ENCODE assay signal across 17 cellular contexts in genomic region chr15:67792250-67792942, GRCh38. TPM values are rescaled to one million over a fixed set of nuclear protein-coding genes. Genes with fewer than 3 reads are reported as not detected.
DNase-seq lines count a peak whose midpoint lies in the region; ATAC-seq, FAIRE-seq and TF ChIP-seq lines count a peak whose summit lies in the region.
"Had no signal": no experiment of that assay in that cellular context is flagged by ENCODE, and none has a peak within 500 bp of the region (broad histone marks: within the 10 kb centered on the region; RNA-seq: fewer than 3 reads in every experiment).

No MANE protein-coding gene starts in this region.

- peak; percentile 42 for FAIRE-seq in HTR-8/SVneo (lab: Jason Lieb, UNC)
- FAIRE-seq: A549, H1 had no signal

- no peak overlapping the region for H3K4me3 ChIP-seq in heart left ventricle
- H3K4me3 ChIP-seq: A549, PC-9 had no signal

- TF ChIP-seq POLR2A in heart left ventricle (IDR thresholded peaks at IDR 0.05), result no peak

- in situ Hi-C loops in Caki2 (cut with HindIII; ENCODE audit: low pct_unique_long_range_greater_than_20kb, low sequenced_read_pairs), result no loop called here

- H3K27me3 ChIP-seq in heart left ventricle, result no peaks in the 10 kb centered on the region

- H3K27ac ChIP-seq in heart left ventricle, result no peak overlapping the region
- H3K27ac ChIP-seq: A549, PC-9 had no signal

- intact Hi-C loops in heart left ventricle (cut with DNase I), result no loop called here

- TF ChIP-seq CTCF in heart left ventricle (IDR thresholded peaks at IDR 0.05), result no peak

- peaks cover 0 to 11% (median under 1%) of the 10 kb centered on the region in 12 donors for H3K4me1 ChIP-seq in heart left ventricle
- H3K4me1 ChIP-seq: A549 had no signal

- 84 to 96% (median 92%) methylated on average over 8 of the region's 8 CpGs for WGBS in heart left ventricle, 4 donors

- peaks cover 0 to 21% (median 0%) of the 10 kb centered on the region in 12 donors for H3K9me3 ChIP-seq in heart left ventricle

- H3K36me3 ChIP-seq in heart left ventricle, result no peaks in the 10 kb centered on the region

- ATAC-seq in SK-N-SH treated with all-trans-retinoic acid at 6 μM for 48 hours (peak; percentile 79), heart left ventricle (no peak), HG02610 (IDR thresholded peaks at IDR 0.05; ENCODE audit: unreplicated experiment) (no peak), GM19397 (IDR thresholded peaks at IDR 0.05; ENCODE audit: unreplicated experiment) (no peak)
- ATAC-seq: A549 had no signal

- DNase-seq in Caki2 (ENCODE audit: low read depth) (peak; percentile 18), HTR-8/SVneo (ENCODE audit: insufficient read length, low spot score) (peak; percentile 64), kidney tubule cell (ENCODE audit: low spot score) (peak; percentile 27), AML-193 (lab: John Stamatoyannopoulos, UW) (no peak), heart left ventricle (no peak)
- DNase-seq: DMS79, Kasumi-1, NCI-H1417, NCI-H2029 treated with DMSO at 0.1 percent for 48 hours, NCI-H524 treated with DMSO at 0.1 percent for 48 hours, PC-9, Right ventricle myocardium superior had no signal

TF ChIP-seq in SK-N-SH treated with all-trans-retinoic acid at 6 μM for 48 hours, 23 proteins besides CTCF, POLR2A, EP300 and RAD21:
- TF ChIP-seq, protein P1, sequence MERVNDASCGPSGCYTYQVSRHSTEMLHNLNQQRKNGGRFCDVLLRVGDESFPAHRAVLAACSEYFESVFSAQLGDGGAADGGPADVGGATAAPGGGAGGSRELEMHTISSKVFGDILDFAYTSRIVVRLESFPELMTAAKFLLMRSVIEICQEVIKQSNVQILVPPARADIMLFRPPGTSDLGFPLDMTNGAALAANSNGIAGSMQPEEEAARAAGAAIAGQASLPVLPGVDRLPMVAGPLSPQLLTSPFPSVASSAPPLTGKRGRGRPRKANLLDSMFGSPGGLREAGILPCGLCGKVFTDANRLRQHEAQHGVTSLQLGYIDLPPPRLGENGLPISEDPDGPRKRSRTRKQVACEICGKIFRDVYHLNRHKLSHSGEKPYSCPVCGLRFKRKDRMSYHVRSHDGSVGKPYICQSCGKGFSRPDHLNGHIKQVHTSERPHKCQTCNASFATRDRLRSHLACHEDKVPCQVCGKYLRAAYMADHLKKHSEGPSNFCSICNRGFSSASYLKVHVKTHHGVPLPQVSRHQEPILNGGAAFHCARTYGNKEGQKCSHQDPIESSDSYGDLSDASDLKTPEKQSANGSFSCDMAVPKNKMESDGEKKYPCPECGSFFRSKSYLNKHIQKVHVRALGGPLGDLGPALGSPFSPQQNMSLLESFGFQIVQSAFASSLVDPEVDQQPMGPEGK (CRISPR knock-in tag; IDR thresholded peaks at IDR 0.05; ENCODE audit: borderline replicate concordance), result 0 out of 2 replicates have a peak, but pooled peaks have one; percentile 57
- TF ChIP-seq POU6F1 (CRISPR knock-in tag; IDR thresholded peaks at IDR 0.05; ENCODE audit: borderline replicate concordance, low read depth) (no peak), ISL1 (CRISPR knock-in tag; IDR thresholded peaks at IDR 0.05) (peak; percentile 88), CSRNP3 (CRISPR knock-in tag; IDR thresholded peaks at IDR 0.05) (no peak), PPARA (CRISPR knock-in tag; IDR thresholded peaks at IDR 0.05; ENCODE audit: borderline replicate concordance) (no peak), GLIS3 (CRISPR knock-in tag; IDR thresholded peaks at IDR 0.05) (no peak), TOX (CRISPR knock-in tag; IDR thresholded peaks at IDR 0.05; ENCODE audit: borderline replicate concordance) (peak; percentile 43; the same call in 1 of the 2 replicates), CREB5 (CRISPR knock-in tag; IDR thresholded peaks at IDR 0.05; ENCODE audit: low read depth) (peak; percentile 81; the same call in 1 of the 2 replicates), ZNF565 (CRISPR knock-in tag; conservative IDR thresholded peaks at IDR 0.05; ENCODE audit: low read depth) (no peak), CSDC2 (CRISPR knock-in tag; IDR thresholded peaks at IDR 0.05) (no peak), ARNTL (CRISPR knock-in tag; IDR thresholded peaks at IDR 0.05; ENCODE audit: borderline replicate concordance, low read depth) (no peak)

RNA-seq across cellular contexts. Expression of gene SKOR1, which starts 32.9 kb away (rescaled TPM):
- total RNA-seq in Caki2 (2014; rRNA removed; shearing (Covaris generic); ENCODE audit: low replicate concordance), result 0.61 TPM in 1 of 2 replicates, not detected in the other
- under 1 TPM in 7 of 9 donors, not detected in 2; 0.07 to 0.27 (median 0.18) TPM for total RNA-seq in heart left ventricle
- polyA plus RNA-seq in heart left ventricle, result under 1 TPM; 0.23 to 0.26 TPM

RNA-seq across cellular contexts. Expression of gene RNU6-1, which starts 47.4 kb away (rescaled TPM):
- not detected in 2 replicates for total RNA-seq in Caki2 (2014; rRNA removed; shearing (Covaris generic); ENCODE audit: low replicate concordance)
- total RNA-seq in heart left ventricle, result not detected
- polyA plus RNA-seq in heart left ventricle, result not detected
- total RNA-seq: H1, PC-9, Right ventricle myocardium superior had no signal
- polyA plus RNA-seq: A549, H1 had no signal

Comparison
In these comparisons a context has a peak if more than half of its experiments do, and no peak if none do; other contexts are left out.
1. DNase-seq: peak in Caki2 (single experiment), HTR-8/SVneo (single experiment) and kidney tubule cell (single experiment); none in AML-193 (0 of 2) and heart left ventricle (0 of 5).